ENCODE assay signal across 8 cellular contexts in genomic region chr1:201154389-201155165, GRCh38. TPM values are rescaled to one million over a fixed set of nuclear protein-coding genes. Genes with fewer than 3 reads are reported as not detected.
DNase-seq lines count a peak whose midpoint lies in the region; ATAC-seq and TF ChIP-seq lines count a peak whose summit lies in the region.

Gene TMEM9 (minus strand): TSS chr1:201154474. CDS start chr1:201153923, 551 bp downstream.

- peak within 1 kb of the TSS; percentile 76 for H2BK120ac ChIP-seq in trophoblast cell (ENCODE audit: insufficient read depth, low read length, poor library complexity)

- H3K9ac ChIP-seq in trophoblast cell (ENCODE audit: low read length), result peak within 1 kb of the TSS; percentile 88

- TF ChIP-seq CTCF in GM12875 (IDR thresholded peaks at IDR 0.05; ENCODE audit: borderline replicate concordance, insufficient read depth, low read depth, low read length) (no peak), tibial nerve (IDR thresholded peaks at IDR 0.05) (no peak)

- peak within 1 kb of the TSS; percentile 63 for H3K18ac ChIP-seq in trophoblast cell (ENCODE audit: low read length)

- peaks cover 14% of the 10 kb centered on the region for H3K79me1 ChIP-seq in trophoblast cell (ENCODE audit: low read length)

- peak within 1 kb of the TSS; percentile 68 for H2BK5ac ChIP-seq in trophoblast cell (ENCODE audit: low read depth, low read length, poor library complexity)

- peak within 1 kb of the TSS; percentile 88 for H4K91ac ChIP-seq in trophoblast cell (ENCODE audit: low read depth, low read length)

- H3K4me3 ChIP-seq in GM12875 (ENCODE audit: low read depth, low read length) (peak within 1 kb of the TSS; percentile 84), trophoblast cell (ENCODE audit: low read depth, low read length) (peak within 1 kb of the TSS; percentile 86), tibial nerve (peak within 1 kb of the TSS; percentile 73 to 93 (median 82))

- peak within 1 kb of the TSS; percentile 88 for H3K14ac ChIP-seq in trophoblast cell (ENCODE audit: low read length)

- peak within 1 kb of the TSS; percentile 61 for H2BK12ac ChIP-seq in trophoblast cell (ENCODE audit: low read length)

- TF ChIP-seq POLR2A in tibial nerve (IDR thresholded peaks at IDR 0.05), result peak in 1 of 2 donors; percentile 63

- DNase-seq in NCI-H146 treated with DMSO at 0.1 percent for 48 hours (lab: John Stamatoyannopoulos, UW; ENCODE audit: unreplicated experiment), result peak; percentile 92
- peak; percentile 93 to 98 (median 95) for DNase-seq in T-helper 1 cell
- peak; percentile 99 for DNase-seq in cardiac septum (ENCODE audit: low spot score)
- peak; percentile 95 to 98 for DNase-seq in trophoblast cell
- DNase-seq in tibial nerve (ENCODE audit: low spot score in 2 of 2), result peak; percentile 97 to 98

- ATAC-seq in HG02884 (IDR thresholded peaks at IDR 0.05; ENCODE audit: unreplicated experiment), result peak; percentile 95

- no peak within 1 kb of the TSS for H3K23ac ChIP-seq in trophoblast cell (ENCODE audit: low read length)

- no peak within 1 kb of the TSS for H3K27ac ChIP-seq in adipose tissue (ENCODE audit: low read depth, low read length)
- no peak within 1 kb of the TSS for H3K27ac ChIP-seq in trophoblast cell (ENCODE audit: low read depth, low read length)
- peak within 1 kb of the TSS; percentile 53 to 87 (median 74) for H3K27ac ChIP-seq in tibial nerve

- WGBS in adipose tissue, 3 donors, result 9 to 10% (median 10%) methylated on average over 31 of the region's 31 CpGs
- no CpG with 5 or more reads among the region's 31 CpGs for WGBS in trophoblast cell (ENCODE audit: extremely low coverage, insufficient coverage, insufficient read length)
- 4 to 7% methylated on average over 27 of the region's 31 CpGs for WGBS in tibial nerve, 2 donors

- H4K12ac ChIP-seq in trophoblast cell (ENCODE audit: low read depth, low read length), result peak within 1 kb of the TSS; percentile 98

- peak within 1 kb of the TSS; percentile 84 for H3K4ac ChIP-seq in trophoblast cell (ENCODE audit: low read depth, low read length)

- intact Hi-C loops in cardiac septum (cut with DNase I), result no loop called here

- H3K36me3 ChIP-seq in trophoblast cell (ENCODE audit: control insufficient read depth in 1 of 2, insufficient read depth in 2 of 2, low read length in 2 of 2) (peaks cover 10 to 22% of the 10 kb centered on the region in 2 experiments), tibial nerve (peaks cover 0 to 24% (median 0%) of the 10 kb centered on the region in 3 donors)

- H2AK5ac ChIP-seq in trophoblast cell (ENCODE audit: low read length), result peak within 1 kb of the TSS; percentile 96

- peaks cover 9 to 10% of the 10 kb centered on the region in 2 experiments for H3K4me1 ChIP-seq in trophoblast cell (ENCODE audit: control insufficient read depth in 1 of 2, insufficient read depth in 2 of 2, low read length in 2 of 2)
- H3K4me1 ChIP-seq in tibial nerve, result peaks cover 0 to 25% (median 13%) of the 10 kb centered on the region in 4 donors

- TF ChIP-seq EP300 in tibial nerve (IDR thresholded peaks at IDR 0.05), result peak in 1 of 2 donors; percentile 81

- H3K27me3 ChIP-seq in trophoblast cell (ENCODE audit: insufficient read depth, low read length), result no peaks in the 10 kb centered on the region
- no peaks in the 10 kb centered on the region for H3K27me3 ChIP-seq in tibial nerve

- H4K8ac ChIP-seq in trophoblast cell (ENCODE audit: low read depth, low read length), result peak within 1 kb of the TSS; percentile 87

- peaks cover 11% of the 10 kb centered on the region for H3K79me2 ChIP-seq in trophoblast cell (ENCODE audit: control insufficient read depth, insufficient read depth, low read length, poor library complexity)

- H3K4me2 ChIP-seq in trophoblast cell (ENCODE audit: low read length), result peak within 1 kb of the TSS; percentile 86

- H3K9me3 ChIP-seq in trophoblast cell (ENCODE audit: insufficient read depth, low read depth, low read length), result no peaks in the 10 kb centered on the region
- no peaks in the 10 kb centered on the region for H3K9me3 ChIP-seq in tibial nerve

- peak within 1 kb of the TSS; percentile 77 for H2AFZ ChIP-seq in trophoblast cell (ENCODE audit: insufficient read depth, low read length, poor library complexity)

RNA-seq across cellular contexts. Expression of gene TMEM9, which starts in this region (rescaled TPM):
- polyA plus RNA-seq in adipose tissue, result 10 to 100 TPM; 33.8 to 43.7 (median 36.4) TPM
- total RNA-seq in cardiac septum, result 25.0 TPM
- polyA plus RNA-seq in trophoblast cell (2013), result 56.8 and 61.8 TPM in 2 replicates
- 10 to 100 TPM; 57.9 to 73.9 (median 66.3) TPM for total RNA-seq in tibial nerve

Comparison
In these comparisons a context has a peak if more than half of its experiments do, and no peak if none do; other contexts are left out.
1. H3K27ac ChIP-seq: peak in tibial nerve (4 of 4); none in adipose tissue (single experiment) and trophoblast cell (single experiment).
2. Peak in every context shown above with its lines, with median percentiles within 50 percentile points of each other: H3K4me3 ChIP-seq and DNase-seq.